ENCODE assay signal across 24 cellular contexts in the genomic region with DNA sequence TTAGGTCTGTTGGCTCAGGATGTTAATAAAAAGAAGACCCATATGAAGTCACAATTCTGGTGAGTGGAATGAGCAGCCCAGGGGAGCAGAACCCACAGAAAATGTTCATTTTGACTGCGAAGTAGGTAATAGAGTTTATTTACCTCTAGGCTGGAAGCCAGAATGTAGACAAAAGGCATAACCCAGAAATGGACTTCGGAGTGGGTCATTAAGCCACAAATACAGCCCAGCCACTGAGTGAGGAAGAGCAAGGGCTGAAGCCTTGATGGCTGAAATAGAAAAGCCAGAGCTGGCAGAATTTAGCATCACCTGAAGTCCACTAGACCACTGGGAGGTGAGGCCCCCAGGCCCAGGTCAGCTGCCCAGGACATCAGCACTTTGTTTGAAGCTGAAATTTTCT.
"Had no signal": no experiment of that assay in that cellular context is flagged by ENCODE, and none has a peak within 500 bp of the region (broad histone marks: within the 10 kb centered on the region; RNA-seq: fewer than 3 reads in every experiment).

No MANE protein-coding gene starts in this region.

- DNase-seq: dermis blood vessel endothelial cell; dorsolateral prefrontal cortex; effector CD4-positive, alpha-beta T cell; effector memory CD4-positive, alpha-beta T cell; esophagus squamous epithelium; foreskin fibroblast; foreskin melanocyte; gastrocnemius medialis; heart left ventricle; hypothalamus; immature natural killer cell; islet precursor cell; kidney; kidney glomerular epithelial cell; left colon; left ventricle myocardium inferior; lower lobe of right lung; mesenchymal stem cell; mucosa of descending colon; naive B cell; naive thymus-derived CD8-positive, alpha-beta T cell had no signal

- ATAC-seq: gastrocnemius medialis; heart left ventricle; left colon; left lobe of liver; lower lobe of right lung; mucosa of descending colon; naive thymus-derived CD8-positive, alpha-beta T cell had no signal

- H3K36me3 ChIP-seq: esophagus squamous epithelium, gastrocnemius medialis, heart left ventricle, left ventricle myocardium inferior, lower lobe of right lung had no signal

- H3K27ac ChIP-seq: coronary artery, dorsolateral prefrontal cortex, esophagus squamous epithelium, gastrocnemius medialis, heart left ventricle, hepatocyte, left ventricle myocardium inferior, lower lobe of right lung had no signal

- H3K4me1 ChIP-seq: esophagus squamous epithelium, gastrocnemius medialis, heart left ventricle, lower lobe of right lung had no signal

- H3K27me3 ChIP-seq: dorsolateral prefrontal cortex, esophagus squamous epithelium, gastrocnemius medialis, heart left ventricle, hepatocyte had no signal

- H3K4me3 ChIP-seq: coronary artery, dorsolateral prefrontal cortex, esophagus squamous epithelium, gastrocnemius medialis, heart left ventricle, hepatocyte, left ventricle myocardium inferior, lower lobe of right lung, mucosa of descending colon had no signal

- H3K9me3 ChIP-seq: esophagus squamous epithelium, gastrocnemius medialis, heart left ventricle, left ventricle myocardium inferior, lower lobe of right lung, mucosa of descending colon had no signal
